8 cellular contexts compared by ENCODE assay signal in the genomic region with DNA sequence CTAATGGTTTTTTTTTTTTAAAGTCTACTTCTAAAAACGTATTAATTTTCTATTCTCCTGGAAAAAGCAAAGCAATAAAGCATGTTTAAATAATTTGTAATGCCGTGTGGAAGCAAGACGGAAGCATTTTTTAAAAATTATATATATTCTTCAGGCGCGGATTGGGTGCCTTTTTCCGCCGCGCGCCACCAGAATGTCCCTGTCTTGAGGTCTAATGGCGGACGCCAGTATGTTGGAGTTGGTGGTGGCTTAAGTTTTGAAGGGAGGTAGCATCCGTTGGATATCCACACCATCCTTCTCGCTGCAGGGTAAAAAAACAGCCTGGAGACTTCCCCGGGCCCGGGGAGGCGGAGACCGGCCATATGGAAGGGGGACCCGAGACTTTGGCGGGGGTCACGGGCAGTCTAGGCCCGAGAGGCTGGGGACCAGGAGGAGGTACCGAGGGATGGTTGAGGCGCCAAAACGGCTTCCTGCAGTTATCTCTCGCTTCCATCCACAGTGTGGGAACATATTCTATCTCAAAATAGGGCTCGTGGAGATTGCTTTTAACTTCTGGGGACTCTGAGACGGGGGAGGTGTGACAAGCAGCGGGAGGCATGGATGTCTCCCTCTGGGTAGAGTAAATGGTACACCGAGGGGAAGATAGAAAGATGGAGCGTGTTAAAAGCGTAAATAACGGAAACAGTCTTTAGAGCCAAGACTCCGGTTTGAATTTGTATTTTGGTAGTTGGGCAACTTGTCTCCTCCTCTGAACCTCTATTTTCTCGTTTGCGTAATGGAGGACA. TPM values are rescaled to one million over a fixed set of nuclear protein-coding genes. Genes with fewer than 3 reads are reported as not detected.
A peak's percentile ranks its signal among the peaks of the same experiment; 100 is the strongest.
DNase-seq lines count a peak whose midpoint lies in the region; ATAC-seq lines count a peak whose summit lies in the region.

A gene (plus strand): TSS at position 196 of the 785 bp plus-strand sequence. CDS start 2,841 bp downstream, outside the sequence.

- ATAC-seq in GM18861 (IDR thresholded peaks at IDR 0.05; ENCODE audit: unreplicated experiment): peak; percentile 35
- peak; percentile 47 for ATAC-seq in HG03439 (IDR thresholded peaks at IDR 0.05; ENCODE audit: unreplicated experiment)
- ATAC-seq in effector memory CD8-positive, alpha-beta T cell (replicated peaks): peak; percentile 56
- ATAC-seq in memory B cell (ENCODE audit: low read depth): peak; percentile 72

- no peaks in the 10 kb centered on the region for H3K9me3 Mint-ChIP-seq in activated CD4-positive, alpha-beta memory T cell treated with anti-CD3 and anti-CD28 coated beads, Interleukin-2, amount 10 ng/mL, durations not matched to agents 7 days and 5 days
- no peaks in the 10 kb centered on the region for H3K9me3 Mint-ChIP-seq in effector memory CD8-positive, alpha-beta T cell
- H3K9me3 Mint-ChIP-seq in memory B cell: no peaks in the 10 kb centered on the region

- peak; percentile 75 for DNase-seq in NCI-H748 treated with DMSO at 0.1 percent for 48 hours (lab: John Stamatoyannopoulos, UW)
- DNase-seq in activated CD4-positive, alpha-beta memory T cell treated with anti-CD3 and anti-CD28 coated beads, Interleukin-2, amount 10 ng/mL, durations not matched to agents 7 days and 5 days: peak; percentile 78
- DNase-seq in effector memory CD8-positive, alpha-beta T cell: peak; percentile 69 to 80 (median 71)
- peak; percentile 79 to 85 for DNase-seq in memory B cell (ENCODE audit: low spot score in 2 of 2)
- peak; percentile 51 for DNase-seq in stimulated activated CD8-positive, alpha-beta memory T cell treated with anti-CD3 and anti-CD28 coated beads, Interleukin-12 subunit alpha, Interleukin-12 subunit beta, amount 100 ng/mL, for 4 hours (ENCODE audit: low read depth)

- H3K36me3 ChIP-seq in ACC112 (ENCODE audit: insufficient read depth, low read length): peaks cover 16% of the 10 kb centered on the region

- H3K4me3 Mint-ChIP-seq in activated CD4-positive, alpha-beta memory T cell treated with anti-CD3 and anti-CD28 coated beads, Interleukin-2, amount 10 ng/mL, durations not matched to agents 7 days and 5 days: peak within 1 kb of the TSS; percentile 93
- peak within 1 kb of the TSS; percentile 95 to 99 for H3K4me3 Mint-ChIP-seq in effector memory CD8-positive, alpha-beta T cell
- H3K4me3 Mint-ChIP-seq in memory B cell: peak within 1 kb of the TSS; percentile 93

- peaks cover 66% of the 10 kb centered on the region for H3K36me3 Mint-ChIP-seq in activated CD4-positive, alpha-beta memory T cell treated with anti-CD3 and anti-CD28 coated beads, Interleukin-2, amount 10 ng/mL, durations not matched to agents 7 days and 5 days (ENCODE audit: low read depth)
- H3K36me3 Mint-ChIP-seq in effector memory CD8-positive, alpha-beta T cell (ENCODE audit: insufficient read depth): peaks cover 77% of the 10 kb centered on the region
- peaks cover 14% of the 10 kb centered on the region for H3K36me3 Mint-ChIP-seq in memory B cell

- POLR2A ChIA-PET in activated CD4-positive, alpha-beta memory T cell treated with anti-CD3 and anti-CD28 coated beads, Interleukin-2, amount 10 ng/mL, durations not matched to agents 7 days and 5 days (lab: Charles Lee): interaction anchor here (0.7 to 5.2 kb wide), 26 partner anchors 9 to 273 kb away, joined by 3 to 82 read pairs (median 7); a partner anchor contains a TSS

- H3K27me3 Mint-ChIP-seq in activated CD4-positive, alpha-beta memory T cell treated with anti-CD3 and anti-CD28 coated beads, Interleukin-2, amount 10 ng/mL, durations not matched to agents 7 days and 5 days: no peaks in the 10 kb centered on the region
- H3K27me3 Mint-ChIP-seq in effector memory CD8-positive, alpha-beta T cell: no peaks in the 10 kb centered on the region
- H3K27me3 Mint-ChIP-seq in memory B cell: no peaks in the 10 kb centered on the region

- peak within 1 kb of the TSS; percentile 99 for H3K4me3 ChIP-seq in ACC112 (ENCODE audit: low read depth, low read length)

- H3K4me1 ChIP-seq in ACC112 (ENCODE audit: control insufficient read depth, insufficient read depth, low read length, unreplicated experiment): peaks cover 36% of the 10 kb centered on the region

- H3K27ac Mint-ChIP-seq in activated CD4-positive, alpha-beta memory T cell treated with anti-CD3 and anti-CD28 coated beads, Interleukin-2, amount 10 ng/mL, durations not matched to agents 7 days and 5 days: peak within 1 kb of the TSS; percentile 95
- peak within 1 kb of the TSS; percentile 99 to 100 for H3K27ac Mint-ChIP-seq in effector memory CD8-positive, alpha-beta T cell
- H3K27ac Mint-ChIP-seq in memory B cell: peak within 1 kb of the TSS; percentile 98

- peak within 1 kb of the TSS; percentile 99 for H2AFZ ChIP-seq in ACC112 (ENCODE audit: low read length, unreplicated experiment)

- no peaks in the 10 kb centered on the region for H3K27me3 ChIP-seq in ACC112 (ENCODE audit: insufficient read depth, low read length)

- H3K4me1 Mint-ChIP-seq in activated CD4-positive, alpha-beta memory T cell treated with anti-CD3 and anti-CD28 coated beads, Interleukin-2, amount 10 ng/mL, durations not matched to agents 7 days and 5 days: peaks cover 50% of the 10 kb centered on the region
- peaks cover 58 to 62% of the 10 kb centered on the region in 2 donors for H3K4me1 Mint-ChIP-seq in effector memory CD8-positive, alpha-beta T cell (ENCODE audit: low read depth in 2 of 2)
- H3K4me1 Mint-ChIP-seq in memory B cell: peaks cover 30% of the 10 kb centered on the region

- CTCF ChIA-PET in activated CD4-positive, alpha-beta memory T cell treated with anti-CD3 and anti-CD28 coated beads, Interleukin-2, amount 10 ng/mL, durations not matched to agents 7 days and 5 days (lab: Charles Lee): interaction anchor here (0.6 to 2.9 kb wide), 8 partner anchors 11 to 1321 kb away, joined by 3 to 25 read pairs (median 5); a partner anchor contains a TSS

- H3K79me2 ChIP-seq in ACC112 (ENCODE audit: control insufficient read depth, insufficient read depth, low read length, unreplicated experiment): peaks cover 80% of the 10 kb centered on the region

- peak within 1 kb of the TSS; percentile 92 for H3K27ac ChIP-seq in ACC112 (ENCODE audit: low read depth, low read length)

RNA-seq across cellular contexts. Expression of the gene that starts here (rescaled TPM):
- 100 to 1,000 TPM; 329 to 332 TPM for total RNA-seq in activated CD4-positive, alpha-beta memory T cell treated with anti-CD3 and anti-CD28 coated beads, Interleukin-2, amount 10 ng/mL, durations not matched to agents 7 days and 5 days

Comparison
In these comparisons a context has a peak if more than half of its experiments do, and no peak if none do; other contexts are left out.
1. Peak in every context shown above with its lines: DNase-seq, ATAC-seq, H3K4me3 ChIP-seq and H3K27ac ChIP-seq.